23 cellular contexts compared by ENCODE assay signal in the genomic region with DNA sequence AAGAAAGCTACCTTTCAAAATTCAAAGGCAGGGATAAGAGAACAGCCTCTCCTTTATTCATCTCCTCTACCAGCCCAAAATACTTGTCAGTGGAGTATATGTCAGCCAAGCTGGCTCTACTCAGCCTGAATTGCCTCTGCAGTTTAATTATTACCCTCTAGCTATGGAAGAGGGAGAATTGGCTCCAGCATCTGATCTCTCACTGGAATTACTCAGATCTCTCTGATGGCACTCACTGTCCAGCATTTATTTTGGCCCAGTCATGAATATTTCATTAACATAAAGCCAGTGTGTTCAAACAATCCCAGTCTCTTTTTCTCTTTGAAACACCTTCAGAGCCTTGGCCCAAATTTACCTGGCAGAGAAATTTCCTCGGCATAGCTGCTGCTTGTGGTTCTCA. TPM values are rescaled to one million over a fixed set of nuclear protein-coding genes. Genes with fewer than 3 reads are reported as not detected.
"Had no signal": no experiment of that assay in that cellular context is flagged by ENCODE, and none has a peak within 500 bp of the region (broad histone marks: within the 10 kb centered on the region; RNA-seq: fewer than 3 reads in every experiment).

No MANE protein-coding gene starts in this region.

- H3K36me3 ChIP-seq: Peyer's patch, SJCRH30 had no signal

- H3K4me1 ChIP-seq: Peyer's patch had no signal

- H3K27ac ChIP-seq: PC-9, Peyer's patch, SJCRH30 had no signal

- H3K9me3 ChIP-seq: Peyer's patch had no signal

- ATAC-seq: HepG2, Right ventricle myocardium inferior, SK-N-SH treated with all-trans-retinoic acid at 6 μM for 48 hours had no signal

- H2AFZ ChIP-seq: PC-9 had no signal

- H3K4me3 ChIP-seq: PC-9, Peyer's patch, SJCRH30 had no signal

- H3K27me3 ChIP-seq: Peyer's patch, SJCRH30 had no signal

- DNase-seq: IMR-90, Karpas-422, KG1, MM.1S, NCI-H1092 treated with DMSO at 0.1 percent for 48 hours, NCI-H1417, NCI-H1436 treated with DMSO at 0.1 percent for 48 hours, NCI-H1694, NCI-H187 treated with DMSO at 0.1 percent for 48 hours, NCI-H2029 treated with DMSO at 0.1 percent for 48 hours, NCI-H2227 treated with DMSO at 0.1 percent for 48 hours, NCI-H524, NCI-H526 treated with DMSO at 0.1 percent for 48 hours, NCI-H748 treated with DMSO at 0.1 percent for 48 hours, OCI-M1, PC-9, Peyer's patch, SHP77 treated with DMSO at 0.1 percent for 48 hours, SJCRH30 had no signal

- H3K4me2 ChIP-seq: PC-9 had no signal

RNA-seq across cellular contexts. Expression of a gene that starts 58.6 kb away (rescaled TPM):
- total RNA-seq: HepG2, NCI-H460, PC-9 had no signal
- polyA plus RNA-seq: HepG2 had no signal
